Comparison of ENCODE assay signal across 7 cellular contexts in the genomic region with DNA sequence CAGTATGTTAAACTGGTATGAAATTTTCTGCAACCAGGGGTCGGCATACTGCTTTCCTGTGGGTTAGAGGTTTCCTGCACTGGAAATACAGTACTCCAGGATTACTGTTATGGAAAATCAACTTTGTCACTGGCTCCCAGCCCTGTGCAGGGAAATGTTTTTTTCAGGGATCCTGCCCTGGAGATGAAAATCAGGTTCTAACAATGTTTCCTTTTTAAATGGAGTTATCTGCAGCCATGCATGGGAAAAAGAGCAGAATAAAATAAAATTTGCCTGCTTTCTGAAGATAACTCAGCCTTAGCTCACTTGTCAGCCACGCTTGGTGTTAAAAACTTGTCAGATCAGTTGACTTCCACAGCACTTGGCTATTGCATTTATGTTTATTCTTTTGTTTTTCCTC.
"Had no signal": no experiment of that assay in that cellular context is flagged by ENCODE, and none has a peak within 500 bp of the region (broad histone marks: within the 10 kb centered on the region; RNA-seq: fewer than 3 reads in every experiment).

No MANE protein-coding gene starts in this region.

- H3K27ac ChIP-seq: HL-60 had no signal

- ATAC-seq: HepG2, K562 had no signal

- DNase-seq: IMR-90, KBM-7, KG1 had no signal

- FAIRE-seq: HepG2, HTR-8/SVneo, K562 had no signal

- H3K4me3 ChIP-seq: K562 had no signal
